ENCODE assay signal across 33 cellular contexts in genomic region chr5:85717203-85717563, GRCh38.
"Had no signal": no experiment of that assay in that cellular context is flagged by ENCODE, and none has a peak within 500 bp of the region (broad histone marks: within the 10 kb centered on the region; RNA-seq: fewer than 3 reads in every experiment).

No MANE protein-coding gene starts in this region.

- H3K4me1 ChIP-seq: adrenal gland had no signal

- H3K27me3 ChIP-seq: adrenal gland, cardiac muscle cell had no signal

- FAIRE-seq: astrocyte, bronchial epithelial cell, TTC549 had no signal

- ATAC-seq: activated CD8-positive, alpha-beta T cell treated with anti-CD3 and anti-CD28 coated beads for 36 hours; activated naive CD4-positive, alpha-beta T cell treated with anti-CD3 and anti-CD28 coated beads, Interleukin-2, amount 50 U/mL, for 72 hours; activated T-cell treated with anti-CD3 and anti-CD28 coated beads, Interleukin-2, amount 50 U/mL, for 4 hours; activated T-cell treated with anti-CD3 and anti-CD28 coated beads, Interleukin-2, amount 50 U/mL, for 72 hours; activated T-helper 17 cell treated with anti-CD3 and anti-CD28 coated beads, Interleukin-2, amount 50 U/mL, for 72 hours had no signal

- H3K9me3 ChIP-seq: adrenal gland had no signal

- H3K27ac ChIP-seq: adrenal gland, cardiac muscle cell, VCaP had no signal

- H3K36me3 ChIP-seq: adrenal gland, cardiac muscle cell had no signal

- DNase-seq: activated B cell treated with CpG ODN at 0.5 μM for 24 hours; activated CD4-positive, alpha-beta memory T cell treated with anti-CD3 and anti-CD28 coated beads for 36 hours; activated CD4-positive, alpha-beta T cell treated with anti-CD3 and anti-CD28 coated beads for 4 hours; activated CD4-positive, alpha-beta T cell treated with anti-CD3 and anti-CD28 coated beads, Interleukin-2, amount 10 ng/mL, durations not matched to agents 24 days and 14 days; activated CD4-positive, alpha-beta T cell treated with anti-CD3 and anti-CD28 coated beads, Interleukin-2, amount 50 U/mL, for 1 hour; activated CD4-positive, alpha-beta T cell treated with anti-CD3 and anti-CD28 coated beads, Interleukin-2, amount 50 U/mL, for 4 hours; activated CD4-positive, CD25-positive, alpha-beta regulatory T cell treated with anti-CD3 and anti-CD28 coated beads, Interleukin-2, amount 50 U/mL, for 72 hours; activated CD8-positive, alpha-beta memory T cell treated with anti-CD3 and anti-CD28 coated beads, Interleukin-2, amount 50 U/mL, for 4 hours; activated CD8-positive, alpha-beta T cell treated with anti-CD3 and anti-CD28 coated beads for 36 hours; activated effector memory CD4-positive, alpha-beta T cell treated with anti-CD3 and anti-CD28 coated beads, Interleukin-2, amount 50 U/mL, for 16 hours; activated gamma-delta T cell treated with Interleukin-2 at 50 U/mL for 16 hours; activated naive CD4-positive, alpha-beta T cell; activated naive CD4-positive, alpha-beta T cell treated with anti-CD3 and anti-CD28 coated beads for 36 hours; activated naive CD4-positive, alpha-beta T cell treated with anti-CD3 and anti-CD28 coated beads, Interleukin-2, amount 50 U/mL, for 16 hours; activated naive CD8-positive, alpha-beta T cell treated with anti-CD3 and anti-CD28 coated beads for 36 hours; activated T-cell treated with anti-CD3 and anti-CD28 coated beads for 4 hours; activated T-cell treated with anti-CD3 and anti-CD28 coated beads, Interleukin-2, amount 50 U/mL, for 1 hour; activated T-cell treated with anti-CD3 and anti-CD28 coated beads, Interleukin-2, amount 50 U/mL, for 4 hours; activated T-cell treated with anti-CD3 and anti-CD28 coated beads, Interleukin-2, amount 50 U/mL, for 72 hours; adrenal gland; amniotic stem cell; aorta; caudate nucleus; cerebellar nuclear complex; T-helper 2 cell; T-helper 9 cell had no signal

- H3K4me3 ChIP-seq: adrenal gland, cardiac muscle cell had no signal
